In the genomic region with DNA sequence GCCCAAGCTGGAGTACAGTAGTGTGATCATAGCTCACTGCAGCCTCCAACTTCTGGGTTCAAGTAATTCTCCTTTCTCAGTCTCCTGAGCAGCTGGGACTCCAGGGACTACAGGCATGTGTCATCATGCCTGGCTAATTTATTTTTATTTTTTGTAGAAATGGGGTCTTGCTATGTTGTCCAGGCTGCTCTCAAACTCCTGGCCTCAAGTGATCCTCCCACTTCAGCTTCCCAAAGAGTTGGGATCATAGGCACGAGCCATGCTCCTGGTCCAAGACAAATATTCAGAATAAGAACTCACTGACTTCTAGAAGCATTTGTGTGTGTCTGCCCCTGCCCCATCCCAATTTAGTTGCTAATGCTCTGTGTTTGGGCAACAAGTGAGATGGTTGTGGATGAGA, we compare ENCODE assay signal across 21 cellular contexts.
"Had no signal": no experiment of that assay in that cellular context is flagged by ENCODE, and none has a peak within 500 bp of the region (broad histone marks: within the 10 kb centered on the region; RNA-seq: fewer than 3 reads in every experiment).

No MANE protein-coding gene starts in this region.

- ATAC-seq: natural killer cell treated with Interleukin-12 subunit alpha and Interleukin-12 subunit beta and Interleukin-15 and Interleukin-18, amount 100 ng/mL, for 72 hours; right lobe of liver; stimulated activated memory B cell treated with anti-CD40 and anti-IgM and Interleukin-4, amounts not matched to agents 10 μg/mL and 1 μg/mL and 100 μg/mL, for 72 hours; stimulated activated naive CD8-positive, alpha-beta T cell treated with anti-CD3 and anti-CD28 coated beads, Interleukin-15, amount 100 ng/mL, for 72 hours; upper lobe of right lung had no signal

- H3K79me2 ChIP-seq: hepatocyte had no signal

- DNase-seq: islet precursor cell; left ventricle myocardium inferior; mesendoderm; naive B cell; ovary; right lobe of liver; stimulated activated CD4-positive, alpha-beta T cell treated with anti-CD3 and anti-CD28 coated beads, Interleukin-1b, Interleukin-23, amount 100 ng/mL, for 48 hours; stimulated activated CD4-positive, alpha-beta T cell treated with anti-CD3 and anti-CD28 coated beads, Interleukin-2, amount 100 ng/mL, for 48 hours; stimulated activated CD4-positive, alpha-beta T cell treated with anti-CD3 and anti-CD28 coated beads, Interleukin-4, amount 100 ng/mL, for 4 hours; stimulated activated CD8-positive, alpha-beta memory T cell treated with anti-CD3 and anti-CD28 coated beads, Interleukin-4, amount 100 ng/mL, for 48 hours; stimulated activated naive CD4-positive, alpha-beta T cell treated with Interleukin-2 at 50 U/mL for 16 hours; stimulated activated naive CD8-positive, alpha-beta T cell treated with anti-CD3 and anti-CD28 coated beads, Interleukin-15, amount 100 ng/mL, for 72 hours; substantia nigra; thyroid gland; upper lobe of right lung had no signal

- H3K27me3 ChIP-seq: hepatocyte, ovary, right atrium auricular region, right lobe of liver, thyroid gland, upper lobe of right lung had no signal

- H3K4me3 ChIP-seq: hepatocyte, left ventricle myocardium inferior, lung, ovary, right atrium auricular region, right lobe of liver, smooth muscle cell, thyroid gland, upper lobe of right lung had no signal

- H3K36me3 ChIP-seq: left ventricle myocardium inferior, ovary, right atrium auricular region, right lobe of liver, thyroid gland, upper lobe of right lung had no signal

- H2AFZ ChIP-seq: hepatocyte had no signal

- H3K4me1 ChIP-seq: right lobe of liver, thyroid gland had no signal

- H3K9me3 ChIP-seq: left ventricle myocardium inferior, ovary, right atrium auricular region, right lobe of liver, thyroid gland, upper lobe of right lung had no signal

- H3K4me2 ChIP-seq: hepatocyte, smooth muscle cell had no signal

- H3K27ac ChIP-seq: hepatocyte, left ventricle myocardium inferior, ovary, right atrium auricular region, right lobe of liver, thyroid gland, upper lobe of right lung had no signal
